26 cellular contexts compared by ENCODE assay signal in genomic region chr21:16218682-16219343, GRCh38.
"Had no signal": no experiment of that assay in that cellular context is flagged by ENCODE, and none has a peak within 500 bp of the region (broad histone marks: within the 10 kb centered on the region; RNA-seq: fewer than 3 reads in every experiment).

No MANE protein-coding gene starts in this region.

- H2AFZ ChIP-seq: hepatocyte had no signal

- DNase-seq: heart right ventricle; kidney glomerular epithelial cell; left cardiac atrium; left lung; mesendoderm; mucosa of descending colon; naive thymus-derived CD4-positive, alpha-beta T cell; ovary; stimulated activated CD4-positive, alpha-beta T cell treated with anti-CD3 and anti-CD28 coated beads, Interleukin-12 subunit alpha, Interleukin-12 subunit beta, amount 100 ng/mL, for 4 hours; stimulated activated CD4-positive, alpha-beta T cell treated with anti-CD3 and anti-CD28 coated beads, Interleukin-15, amount 100 ng/mL, for 24 hours; stimulated activated CD4-positive, alpha-beta T cell treated with anti-CD3 and anti-CD28 coated beads, Interleukin-4, amount 100 ng/mL, for 24 hours; stimulated activated naive CD4-positive, alpha-beta T cell; tibial artery; trophoblast cell; upper lobe of right lung had no signal

- H3K27me3 ChIP-seq: heart right ventricle, hepatocyte, left lung, ovary, right atrium auricular region, suprapubic skin, tibial artery, upper lobe of right lung had no signal

- FAIRE-seq: keratinocyte, urothelium cell line had no signal

- H3K27ac ChIP-seq: heart right ventricle, hepatocyte, left lung, ovary, right atrium auricular region, skin epidermis, suprapubic skin, thoracic aorta, tibial artery, upper lobe of right lung had no signal

- H3K79me2 ChIP-seq: hepatocyte had no signal

- H3K4me2 ChIP-seq: hepatocyte had no signal

- H3K9me3 ChIP-seq: heart right ventricle, left lung, mucosa of descending colon, ovary, right atrium auricular region, suprapubic skin, thoracic aorta, tibial artery, upper lobe of right lung had no signal

- H3K36me3 ChIP-seq: heart right ventricle, left lung, ovary, right atrium auricular region, suprapubic skin, thoracic aorta, tibial artery, upper lobe of right lung had no signal

- H3K4me1 ChIP-seq: left lung, upper lobe of right lung had no signal

- ATAC-seq: heart right ventricle; left cardiac atrium; left lung; mucosa of descending colon; naive thymus-derived CD4-positive, alpha-beta T cell; natural killer cell treated with Interleukin-12 subunit alpha and Interleukin-12 subunit beta and Interleukin-15 and Interleukin-18, amount 100 ng/mL, for 72 hours; sciatic nerve; stimulated activated effector memory CD8-positive, alpha-beta T cell treated with anti-CD3 and anti-CD28 coated beads, Interleukin-12 subunit alpha, Interleukin-12 subunit beta, amount 100 ng/mL, for 72 hours; upper lobe of right lung had no signal

- H3K4me3 ChIP-seq: heart right ventricle, hepatocyte, left lung, lung, mucosa of descending colon, ovary, right atrium auricular region, skin epidermis, suprapubic skin, thoracic aorta, tibial artery, upper lobe of right lung had no signal
